In the genomic region with DNA sequence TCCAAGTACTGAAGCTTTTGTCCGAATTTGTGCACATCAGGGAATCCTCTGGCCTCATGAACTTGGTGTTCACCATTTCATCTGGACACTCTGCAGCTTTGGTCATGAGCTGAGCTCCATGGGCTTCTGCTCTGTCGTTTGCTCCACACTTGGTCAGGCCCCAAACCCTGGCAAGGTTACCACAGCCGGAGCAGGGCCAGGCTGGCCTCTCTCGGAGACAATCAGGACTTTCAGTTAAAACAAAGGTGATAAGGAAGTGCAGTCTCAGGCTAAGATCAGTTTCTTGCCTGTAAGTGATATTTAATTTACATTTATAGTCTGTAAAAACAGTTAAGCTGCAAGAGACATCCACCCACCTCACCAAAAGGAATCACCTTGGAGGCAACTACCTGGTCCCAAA, we compare ENCODE assay signal across 27 cellular contexts.
"Had no signal": no experiment of that assay in that cellular context is flagged by ENCODE, and none has a peak within 500 bp of the region (broad histone marks: within the 10 kb centered on the region; RNA-seq: fewer than 3 reads in every experiment).

No MANE protein-coding gene starts in this region.

- ATAC-seq: activated CD4-positive, CD25-positive, alpha-beta regulatory T cell treated with anti-CD3 and anti-CD28 coated beads, Interleukin-2, amount 50 U/mL, for 24 hours; activated naive CD4-positive, alpha-beta T cell treated with anti-CD3 and anti-CD28 coated beads, Interleukin-2, amount 50 U/mL, for 72 hours; activated T-cell treated with anti-CD3 and anti-CD28 coated beads, Interleukin-2, amount 50 U/mL, for 4 hours; body of pancreas; Panc1 had no signal

- H3K27ac ChIP-seq: adrenal gland, body of pancreas, breast epithelium, SJSA1 had no signal

- DNase-seq: activated CD4-positive, alpha-beta memory T cell treated with anti-CD3 and anti-CD28 coated beads for 36 hours; activated CD4-positive, alpha-beta T cell treated with anti-CD3 and anti-CD28 coated beads for 4 hours; activated CD4-positive, alpha-beta T cell treated with anti-CD3 and anti-CD28 coated beads, Interleukin-2, amount 50 U/mL, for 1 hour; activated CD8-positive, alpha-beta memory T cell treated with anti-CD3 and anti-CD28 coated beads, Interleukin-2, amount 50 U/mL, for 4 hours; activated gamma-delta T cell treated with Interleukin-2 at 50 U/mL for 16 hours; activated naive CD4-positive, alpha-beta T cell treated with anti-CD3 and anti-CD28 coated beads for 36 hours; activated T-cell treated with anti-CD3 and anti-CD28 coated beads for 4 hours; activated T-cell treated with anti-CD3 and anti-CD28 coated beads, Interleukin-2, amount 50 U/mL, for 4 hours; adrenal gland; body of pancreas; NCI-H1105; NCI-H1417 treated with DMSO at 0.1 percent for 48 hours; NCI-H187 treated with DMSO at 0.1 percent for 48 hours; NCI-H2081; NCI-H226; NCI-H446 treated with DMSO at 0.1 percent for 48 hours; NCI-H524; RPMI8226; SHP77 treated with DMSO at 0.1 percent for 48 hours; SK-N-SH had no signal

- FAIRE-seq: astrocyte, TTC549 had no signal

- H3K4me3 ChIP-seq: adrenal gland, body of pancreas, breast epithelium, SJSA1 had no signal

- H3K9ac ChIP-seq: SK-N-SH had no signal

- H3K4me1 ChIP-seq: body of pancreas, breast epithelium had no signal

- H3K9me3 ChIP-seq: adrenal gland, body of pancreas, breast epithelium, SJSA1, SK-N-SH had no signal

- H3K36me3 ChIP-seq: adrenal gland, SJSA1 had no signal

- H3K27me3 ChIP-seq: adrenal gland, body of pancreas, breast epithelium, SJSA1 had no signal

- H3K4me2 ChIP-seq: SK-N-SH had no signal
